In the genomic region with DNA sequence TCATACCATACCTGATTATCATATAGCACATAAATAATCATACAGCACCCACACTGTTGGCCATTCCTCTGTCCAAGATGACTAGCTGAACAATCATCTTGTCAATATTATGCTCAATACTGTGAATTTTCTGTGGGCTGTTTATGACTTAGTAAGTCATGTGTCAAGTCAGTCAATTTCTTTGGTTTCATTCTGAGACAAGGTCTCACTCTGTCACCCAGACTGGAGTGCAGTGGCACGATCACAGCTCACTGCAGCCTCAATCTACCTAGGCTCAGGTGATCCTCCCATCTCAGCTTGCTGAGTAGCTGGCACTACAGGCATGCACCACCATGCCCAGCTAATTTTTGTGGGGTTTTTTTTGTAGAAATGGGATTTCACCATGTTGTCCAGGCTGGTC, we compare ENCODE assay signal across 14 cellular contexts. TPM values are rescaled to one million over a fixed set of nuclear protein-coding genes. Genes with fewer than 3 reads are reported as not detected.
A peak's percentile ranks its signal among the peaks of the same experiment; 100 is the strongest.
DNase-seq lines count a peak whose midpoint lies in the region; ATAC-seq lines count a peak whose summit lies in the region.
"Had no signal": no experiment of that assay in that cellular context is flagged by ENCODE, and none has a peak within 500 bp of the region (broad histone marks: within the 10 kb centered on the region; RNA-seq: fewer than 3 reads in every experiment).

No MANE protein-coding gene starts in this region.

- peak overlapping the region; percentile 82 for H3K4me3 Mint-ChIP-seq in activated T-helper 17 cell treated with anti-CD3 and anti-CD28 coated beads, Interleukin-2, amount 50 U/mL, for 72 hours

- peak overlapping the region; percentile 93 for H3K27ac Mint-ChIP-seq in activated T-helper 17 cell treated with anti-CD3 and anti-CD28 coated beads, Interleukin-2, amount 50 U/mL, for 72 hours

- H3K27me3 Mint-ChIP-seq in activated T-helper 17 cell treated with anti-CD3 and anti-CD28 coated beads, Interleukin-2, amount 50 U/mL, for 72 hours, result no peaks in the 10 kb centered on the region

- H3K9me3 Mint-ChIP-seq in activated T-helper 17 cell treated with anti-CD3 and anti-CD28 coated beads, Interleukin-2, amount 50 U/mL, for 72 hours, result no peaks in the 10 kb centered on the region

- ATAC-seq in GM18519 (IDR thresholded peaks at IDR 0.05; ENCODE audit: low FRiP score, unreplicated experiment) (peak; percentile 51), GM21360 (IDR thresholded peaks at IDR 0.05; ENCODE audit: unreplicated experiment) (peak; percentile 61), HG03039 (IDR thresholded peaks at IDR 0.05; ENCODE audit: unreplicated experiment) (peak; percentile 56)
- ATAC-seq in activated T-helper 17 cell treated with anti-CD3 and anti-CD28 coated beads, Interleukin-2, amount 50 U/mL, for 72 hours (replicated peaks), result peak; percentile 84
- ATAC-seq: esophagus mucosa had no signal

- H3K4me1 Mint-ChIP-seq in activated T-helper 17 cell treated with anti-CD3 and anti-CD28 coated beads, Interleukin-2, amount 50 U/mL, for 72 hours, result peaks cover 36% of the 10 kb centered on the region

- peaks cover 100% of the 10 kb centered on the region for H3K36me3 Mint-ChIP-seq in activated T-helper 17 cell treated with anti-CD3 and anti-CD28 coated beads, Interleukin-2, amount 50 U/mL, for 72 hours (ENCODE audit: low read depth)

- no peak for DNase-seq in SHP77 treated with DMSO at 0.1 percent for 48 hours (lab: John Stamatoyannopoulos, UW)
- DNase-seq in activated gamma-delta T cell (lab: John Stamatoyannopoulos, UW), result no peak
- no peak for DNase-seq in D341Med (ENCODE audit: low spot score)
- DNase-seq in GM19240 (ENCODE audit: insufficient read length, low spot score), result no peak
- DNase-seq: H7, SK-N-SH had no signal

RNA-seq across cellular contexts. Expression of a gene that starts 5.7 kb away (rescaled TPM):
- total RNA-seq in activated T-helper 17 cell treated with anti-CD3 and anti-CD28 coated beads, Interleukin-2, amount 50 U/mL, for 72 hours, result 100 to 1,000 TPM; 163 to 245 TPM

RNA-seq across cellular contexts. Expression of a gene that starts 33.6 kb away (rescaled TPM):
- total RNA-seq in activated T-helper 17 cell treated with anti-CD3 and anti-CD28 coated beads, Interleukin-2, amount 50 U/mL, for 72 hours, result 1 to 10 TPM in 1 of 2 donors, under 1 TPM in 1; 0.45 to 1.0 TPM
- total RNA-seq: esophagus mucosa, lung microvascular endothelial cell, M059J, skeletal muscle tissue had no signal
